1 cellular context compared by ENCODE assay signal in the genomic region with DNA sequence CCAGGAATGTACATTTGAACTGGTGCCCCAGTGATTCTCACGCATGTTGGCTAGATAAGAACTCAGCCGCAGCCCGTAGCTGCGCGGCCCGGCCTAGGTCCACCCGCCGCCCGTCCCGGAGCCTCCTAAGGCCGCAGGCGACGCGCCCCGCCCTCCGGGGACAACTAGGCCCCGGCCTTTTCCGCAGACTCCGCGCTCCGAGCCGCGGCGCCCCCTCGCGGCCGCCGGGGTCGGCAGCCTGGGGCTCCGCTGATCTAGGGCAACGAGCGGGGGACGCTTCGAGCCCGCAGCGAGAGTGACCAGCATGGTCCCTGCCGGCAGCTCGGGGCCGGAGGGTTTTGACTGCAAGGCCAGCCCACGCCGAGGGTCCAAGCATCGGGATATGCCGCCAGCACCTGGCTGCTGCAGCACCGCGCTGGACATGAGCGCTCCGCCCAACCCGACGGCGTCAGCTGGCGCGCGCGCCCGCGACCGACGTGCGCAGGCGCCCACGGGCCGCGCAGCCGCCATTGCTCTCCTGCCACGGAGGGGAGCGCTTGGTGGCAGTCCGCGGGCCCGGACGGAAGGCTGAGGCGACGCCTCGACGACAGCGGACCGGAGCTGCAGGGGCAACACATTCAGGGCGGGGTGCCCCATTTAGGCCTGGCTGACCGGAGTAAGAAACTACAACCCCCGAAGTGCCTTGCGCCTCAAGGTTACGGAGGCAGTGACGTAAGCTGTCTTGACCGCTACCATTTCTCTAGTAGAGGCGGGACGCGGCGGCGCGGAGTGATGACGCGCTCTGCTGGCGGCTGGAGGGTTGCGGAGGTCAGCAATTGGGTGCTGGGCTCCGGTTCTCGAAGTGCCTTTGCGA.
A peak's percentile ranks its signal among the peaks of the same experiment; 100 is the strongest.
TF ChIP-seq lines count a peak whose summit lies in the region.

A gene with protein sequence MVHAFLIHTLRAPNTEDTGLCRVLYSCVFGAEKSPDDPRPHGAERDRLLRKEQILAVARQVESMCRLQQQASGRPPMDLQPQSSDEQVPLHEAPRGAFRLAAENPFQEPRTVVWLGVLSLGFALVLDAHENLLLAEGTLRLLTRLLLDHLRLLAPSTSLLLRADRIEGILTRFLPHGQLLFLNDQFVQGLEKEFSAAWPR (plus strand): TSS at position 500 of the 853 bp plus-strand sequence. CDS start 1,571 bp downstream, outside the sequence.

TF ChIP-seq in HepG2, 621 proteins besides CTCF, POLR2A, EP300 and RAD21 (continued from another document and continues in another):
- TF ChIP-seq SMAD1 (CRISPR knock-in tag; IDR thresholded peaks at IDR 0.05; ENCODE audit: borderline replicate concordance, low read depth) (peak; percentile 99; the same call in 1 of the 2 replicates), HOXD1 (CRISPR knock-in tag; IDR thresholded peaks at IDR 0.05) (peak; percentile 91; the same call in 1 of the 2 replicates), CENPT (CRISPR knock-in tag; IDR thresholded peaks at IDR 0.05; ENCODE audit: low read depth) (peak; percentile 97), TEAD2 (CRISPR knock-in tag; IDR thresholded peaks at IDR 0.05) (peak; percentile 77; the same call in 1 of the 2 replicates), HOXA9 (CRISPR knock-in tag; IDR thresholded peaks at IDR 0.05; ENCODE audit: borderline replicate concordance) (peak; percentile 97), ZNF768 (CRISPR knock-in tag; IDR thresholded peaks at IDR 0.05) (peak; percentile 83), KDM1A (CRISPR knock-in tag; IDR thresholded peaks at IDR 0.05) (no peak), HMGA1 (CRISPR knock-in tag; conservative IDR thresholded peaks at IDR 0.05) (no peak), MED1 (CRISPR knock-in tag; IDR thresholded peaks at IDR 0.05) (peak; percentile 89), ZBED4 (CRISPR knock-in tag; IDR thresholded peaks at IDR 0.05; ENCODE audit: borderline replicate concordance) (peak; percentile 91), ZFYVE20 (CRISPR knock-in tag; IDR thresholded peaks at IDR 0.05; ENCODE audit: borderline replicate concordance, low read depth) (peak; percentile 80), CENPX (CRISPR knock-in tag; IDR thresholded peaks at IDR 0.05) (no peak), MBD4 (IDR thresholded peaks at IDR 0.05; ENCODE audit: borderline replicate concordance, low read length) (no peak), MAF1 (CRISPR knock-in tag; IDR thresholded peaks at IDR 0.05; ENCODE audit: borderline replicate concordance) (peak; percentile 89), ZNF775 (CRISPR knock-in tag; IDR thresholded peaks at IDR 0.05; ENCODE audit: borderline replicate concordance) (no peak), FOXM1 (CRISPR knock-in tag; IDR thresholded peaks at IDR 0.05) (peak; percentile 78; the same call in 1 of the 2 replicates), EEA1 (CRISPR knock-in tag; IDR thresholded peaks at IDR 0.05; ENCODE audit: borderline replicate concordance) (peak; percentile 100; the same call in 1 of the 2 replicates), POLR2AphosphoS2 (IDR thresholded peaks at IDR 0.05; ENCODE audit: low read depth, low read length) (no peak), FOXK2 (IDR thresholded peaks at IDR 0.05) (peak; percentile 62; the same call in 1 of the 2 replicates), ZNF629 (CRISPR knock-in tag; conservative IDR thresholded peaks at IDR 0.05) (peak; percentile 58), ELK4 (CRISPR knock-in tag; IDR thresholded peaks at IDR 0.05; ENCODE audit: borderline replicate concordance) (peak; percentile 73), HNF4G (IDR thresholded peaks at IDR 0.05; ENCODE audit: borderline replicate concordance, low read depth, low read length) (peak; percentile 45; the same call in 1 of the 2 replicates), HNF4G (CRISPR knock-in tag; IDR thresholded peaks at IDR 0.05; ENCODE audit: borderline replicate concordance, low read depth) (peak; percentile 89; the same call in 1 of the 2 replicates), ISL2 (CRISPR knock-in tag; IDR thresholded peaks at IDR 0.05) (peak; percentile 85), NFKBIZ (CRISPR knock-in tag; IDR thresholded peaks at IDR 0.05) (peak; percentile 81; the same call in 1 of the 2 replicates), RFX1 (IDR thresholded peaks at IDR 0.05) (no peak; the same call in 1 of the 2 replicates), TAF1 (CRISPR knock-in tag; IDR thresholded peaks at IDR 0.05) (peak; percentile 94), ZMYM2 (CRISPR knock-in tag; IDR thresholded peaks at IDR 0.05) (no peak), ATF7 (IDR thresholded peaks at IDR 0.05) (peak; percentile 92), ATF7 (CRISPR knock-in tag; IDR thresholded peaks at IDR 0.05) (peak; percentile 95), GLI4 (CRISPR knock-in tag; IDR thresholded peaks at IDR 0.05; ENCODE audit: borderline replicate concordance) (peak; percentile 33; the same call in 1 of the 2 replicates)
- TF ChIP-seq, protein P1, sequence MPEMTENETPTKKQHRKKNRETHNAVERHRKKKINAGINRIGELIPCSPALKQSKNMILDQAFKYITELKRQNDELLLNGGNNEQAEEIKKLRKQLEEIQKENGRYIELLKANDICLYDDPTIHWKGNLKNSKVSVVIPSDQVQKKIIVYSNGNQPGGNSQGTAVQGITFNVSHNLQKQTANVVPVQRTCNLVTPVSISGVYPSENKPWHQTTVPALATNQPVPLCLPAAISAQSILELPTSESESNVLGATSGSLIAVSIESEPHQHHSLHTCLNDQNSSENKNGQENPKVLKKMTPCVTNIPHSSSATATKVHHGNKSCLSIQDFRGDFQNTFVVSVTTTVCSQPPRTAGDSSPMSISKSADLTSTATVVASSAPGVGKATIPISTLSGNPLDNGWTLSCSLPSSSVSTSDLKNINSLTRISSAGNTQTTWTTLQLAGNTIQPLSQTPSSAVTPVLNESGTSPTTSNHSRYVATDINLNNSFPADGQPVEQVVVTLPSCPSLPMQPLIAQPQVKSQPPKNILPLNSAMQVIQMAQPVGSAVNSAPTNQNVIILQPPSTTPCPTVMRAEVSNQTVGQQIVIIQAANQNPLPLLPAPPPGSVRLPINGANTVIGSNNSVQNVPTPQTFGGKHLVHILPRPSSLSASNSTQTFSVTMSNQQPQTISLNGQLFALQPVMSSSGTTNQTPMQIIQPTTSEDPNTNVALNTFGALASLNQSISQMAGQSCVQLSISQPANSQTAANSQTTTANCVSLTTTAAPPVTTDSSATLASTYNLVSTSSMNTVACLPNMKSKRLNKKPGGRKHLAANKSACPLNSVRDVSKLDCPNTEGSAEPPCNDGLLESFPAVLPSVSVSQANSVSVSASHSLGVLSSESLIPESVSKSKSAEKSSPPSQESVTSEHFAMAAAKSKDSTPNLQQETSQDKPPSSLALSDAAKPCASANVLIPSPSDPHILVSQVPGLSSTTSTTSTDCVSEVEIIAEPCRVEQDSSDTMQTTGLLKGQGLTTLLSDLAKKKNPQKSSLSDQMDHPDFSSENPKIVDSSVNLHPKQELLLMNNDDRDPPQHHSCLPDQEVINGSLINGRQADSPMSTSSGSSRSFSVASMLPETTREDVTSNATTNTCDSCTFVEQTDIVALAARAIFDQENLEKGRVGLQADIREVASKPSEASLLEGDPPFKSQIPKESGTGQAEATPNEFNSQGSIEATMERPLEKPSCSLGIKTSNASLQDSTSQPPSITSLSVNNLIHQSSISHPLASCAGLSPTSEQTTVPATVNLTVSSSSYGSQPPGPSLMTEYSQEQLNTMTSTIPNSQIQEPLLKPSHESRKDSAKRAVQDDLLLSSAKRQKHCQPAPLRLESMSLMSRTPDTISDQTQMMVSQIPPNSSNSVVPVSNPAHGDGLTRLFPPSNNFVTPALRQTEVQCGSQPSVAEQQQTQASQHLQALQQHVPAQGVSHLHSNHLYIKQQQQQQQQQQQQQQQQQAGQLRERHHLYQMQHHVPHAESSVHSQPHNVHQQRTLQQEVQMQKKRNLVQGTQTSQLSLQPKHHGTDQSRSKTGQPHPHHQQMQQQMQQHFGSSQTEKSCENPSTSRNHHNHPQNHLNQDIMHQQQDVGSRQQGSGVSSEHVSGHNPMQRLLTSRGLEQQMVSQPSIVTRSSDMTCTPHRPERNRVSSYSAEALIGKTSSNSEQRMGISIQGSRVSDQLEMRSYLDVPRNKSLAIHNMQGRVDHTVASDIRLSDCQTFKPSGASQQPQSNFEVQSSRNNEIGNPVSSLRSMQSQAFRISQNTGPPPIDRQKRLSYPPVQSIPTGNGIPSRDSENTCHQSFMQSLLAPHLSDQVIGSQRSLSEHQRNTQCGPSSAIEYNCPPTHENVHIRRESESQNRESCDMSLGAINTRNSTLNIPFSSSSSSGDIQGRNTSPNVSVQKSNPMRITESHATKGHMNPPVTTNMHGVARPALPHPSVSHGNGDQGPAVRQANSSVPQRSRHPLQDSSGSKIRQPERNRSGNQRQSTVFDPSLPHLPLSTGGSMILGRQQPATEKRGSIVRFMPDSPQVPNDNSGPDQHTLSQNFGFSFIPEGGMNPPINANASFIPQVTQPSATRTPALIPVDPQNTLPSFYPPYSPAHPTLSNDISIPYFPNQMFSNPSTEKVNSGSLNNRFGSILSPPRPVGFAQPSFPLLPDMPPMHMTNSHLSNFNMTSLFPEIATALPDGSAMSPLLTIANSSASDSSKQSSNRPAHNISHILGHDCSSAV (CRISPR knock-in tag; IDR thresholded peaks at IDR 0.05; ENCODE audit: borderline replicate concordance) = no peak
- TF ChIP-seq, protein P2, sequence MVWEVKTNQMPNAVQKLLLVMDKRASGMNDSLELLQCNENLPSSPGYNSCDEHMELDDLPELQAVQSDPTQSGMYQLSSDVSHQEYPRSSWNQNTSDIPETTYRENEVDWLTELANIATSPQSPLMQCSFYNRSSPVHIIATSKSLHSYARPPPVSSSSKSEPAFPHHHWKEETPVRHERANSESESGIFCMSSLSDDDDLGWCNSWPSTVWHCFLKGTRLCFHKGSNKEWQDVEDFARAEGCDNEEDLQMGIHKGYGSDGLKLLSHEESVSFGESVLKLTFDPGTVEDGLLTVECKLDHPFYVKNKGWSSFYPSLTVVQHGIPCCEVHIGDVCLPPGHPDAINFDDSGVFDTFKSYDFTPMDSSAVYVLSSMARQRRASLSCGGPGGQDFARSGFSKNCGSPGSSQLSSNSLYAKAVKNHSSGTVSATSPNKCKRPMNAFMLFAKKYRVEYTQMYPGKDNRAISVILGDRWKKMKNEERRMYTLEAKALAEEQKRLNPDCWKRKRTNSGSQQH (CRISPR knock-in tag; IDR thresholded peaks at IDR 0.05; ENCODE audit: low read depth) = peak; percentile 30; the same call in 1 of the 2 replicates
- TF ChIP-seq, protein P3, sequence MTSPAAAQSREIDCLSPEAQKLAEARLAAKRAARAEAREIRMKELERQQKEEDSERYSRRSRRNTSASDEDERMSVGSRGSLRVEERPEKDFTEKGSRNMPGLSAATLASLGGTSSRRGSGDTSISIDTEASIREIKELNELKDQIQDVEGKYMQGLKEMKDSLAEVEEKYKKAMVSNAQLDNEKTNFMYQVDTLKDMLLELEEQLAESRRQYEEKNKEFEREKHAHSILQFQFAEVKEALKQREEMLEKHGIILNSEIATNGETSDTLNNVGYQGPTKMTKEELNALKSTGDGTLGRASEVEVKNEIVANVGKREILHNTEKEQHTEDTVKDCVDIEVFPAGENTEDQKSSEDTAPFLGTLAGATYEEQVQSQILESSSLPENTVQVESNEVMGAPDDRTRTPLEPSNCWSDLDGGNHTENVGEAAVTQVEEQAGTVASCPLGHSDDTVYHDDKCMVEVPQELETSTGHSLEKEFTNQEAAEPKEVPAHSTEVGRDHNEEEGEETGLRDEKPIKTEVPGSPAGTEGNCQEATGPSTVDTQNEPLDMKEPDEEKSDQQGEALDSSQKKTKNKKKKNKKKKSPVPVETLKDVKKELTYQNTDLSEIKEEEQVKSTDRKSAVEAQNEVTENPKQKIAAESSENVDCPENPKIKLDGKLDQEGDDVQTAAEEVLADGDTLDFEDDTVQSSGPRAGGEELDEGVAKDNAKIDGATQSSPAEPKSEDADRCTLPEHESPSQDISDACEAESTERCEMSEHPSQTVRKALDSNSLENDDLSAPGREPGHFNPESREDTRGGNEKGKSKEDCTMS (CRISPR knock-in tag; conservative IDR thresholded peaks at IDR 0.05) = no peak; the same call in none of the 2 replicates
- TF ChIP-seq, protein P4, sequence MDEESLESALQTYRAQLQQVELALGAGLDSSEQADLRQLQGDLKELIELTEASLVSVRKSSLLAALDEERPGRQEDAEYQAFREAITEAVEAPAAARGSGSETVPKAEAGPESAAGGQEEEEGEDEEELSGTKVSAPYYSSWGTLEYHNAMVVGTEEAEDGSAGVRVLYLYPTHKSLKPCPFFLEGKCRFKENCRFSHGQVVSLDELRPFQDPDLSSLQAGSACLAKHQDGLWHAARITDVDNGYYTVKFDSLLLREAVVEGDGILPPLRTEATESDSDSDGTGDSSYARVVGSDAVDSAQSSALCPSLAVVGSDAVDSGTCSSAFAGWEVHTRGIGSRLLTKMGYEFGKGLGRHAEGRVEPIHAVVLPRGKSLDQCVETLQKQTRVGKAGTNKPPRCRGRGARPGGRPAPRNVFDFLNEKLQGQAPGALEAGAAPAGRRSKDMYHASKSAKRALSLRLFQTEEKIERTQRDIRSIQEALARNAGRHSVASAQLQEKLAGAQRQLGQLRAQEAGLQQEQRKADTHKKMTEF (CRISPR knock-in tag; IDR thresholded peaks at IDR 0.05) = peak; percentile 99
